1 cellular context compared by ENCODE assay signal in genomic region chrX:71871367-71871766, GRCh38.
TF ChIP-seq lines count a peak whose summit lies in the region.

No MANE protein-coding gene starts in this region.

TF ChIP-seq in HepG2, 621 proteins besides CTCF, POLR2A, EP300 and RAD21 (continued from another document):
- no peak for TF ChIP-seq SKIL (CRISPR knock-in tag; IDR thresholded peaks at IDR 0.05; ENCODE audit: borderline replicate concordance)
- TF ChIP-seq THRA (CRISPR knock-in tag; IDR thresholded peaks at IDR 0.05; ENCODE audit: borderline replicate concordance), result no peak
- TF ChIP-seq DNMT3B (CRISPR knock-in tag; conservative IDR thresholded peaks at IDR 0.05), result no peak
- TF ChIP-seq ZNF207 (IDR thresholded peaks at IDR 0.05; ENCODE audit: borderline replicate concordance), result no peak
- no peak for TF ChIP-seq MAFF (IDR thresholded peaks at IDR 0.05; ENCODE audit: low read depth, low read length)
- TF ChIP-seq TFDP2 (CRISPR knock-in tag; IDR thresholded peaks at IDR 0.05), result no peak
- no peak for TF ChIP-seq ZNF275 (CRISPR knock-in tag; IDR thresholded peaks at IDR 0.05; ENCODE audit: borderline replicate concordance)
- no peak for TF ChIP-seq ELF4 (CRISPR knock-in tag; IDR thresholded peaks at IDR 0.05; ENCODE audit: borderline replicate concordance)
- TF ChIP-seq U2AF1 (optimal IDR thresholded peaks at IDR 0.05; ENCODE audit: low read depth, low read length), result no peak
- no peak for TF ChIP-seq HMGXB4 (CRISPR knock-in tag; IDR thresholded peaks at IDR 0.05; ENCODE audit: borderline replicate concordance in 1 of 2, low read depth in 1 of 2)
